Comparison of ENCODE assay signal across 9 cellular contexts in genomic region chr12:110284597-110284996, GRCh38. TPM values are rescaled to one million over a fixed set of nuclear protein-coding genes. Genes with fewer than 3 reads are reported as not detected.
DNase-seq lines count a peak whose midpoint lies in the region; ATAC-seq and TF ChIP-seq lines count a peak whose summit lies in the region.
"Had no signal": no experiment of that assay in that cellular context is flagged by ENCODE, and none has a peak within 500 bp of the region (broad histone marks: within the 10 kb centered on the region; RNA-seq: fewer than 3 reads in every experiment).

No MANE protein-coding gene starts in this region.

- no peak for TF ChIP-seq CTCF in hepatocyte (IDR thresholded peaks at IDR 0.05; ENCODE audit: poor library complexity)
- TF ChIP-seq CTCF in transverse colon (IDR thresholded peaks at IDR 0.05), result no peak

- H3K4me3 Mint-ChIP-seq in activated naive CD4-positive, alpha-beta T cell treated with anti-CD3 and anti-CD28 coated beads, Interleukin-2, amount 50 U/mL, for 24 hours, result peak overlapping the region; percentile 98
- peak overlapping the region; percentile 90 for H3K4me3 Mint-ChIP-seq in activated T-helper 1 cell treated with anti-CD3 and anti-CD28 coated beads, Interleukin-12 subunit alpha, Interleukin-12 subunit beta, Interleukin-2, Interleukin-4 antibody, amounts not matched to agents 30 ng/mL and 10 ng/mL and 1 ng/mL, durations not matched to agents 14 hours and 24 hours and 36 hours

- H3K27ac Mint-ChIP-seq in activated naive CD4-positive, alpha-beta T cell treated with anti-CD3 and anti-CD28 coated beads, Interleukin-2, amount 50 U/mL, for 24 hours, result peak overlapping the region; percentile 43
- H3K27ac Mint-ChIP-seq in activated T-helper 1 cell treated with anti-CD3 and anti-CD28 coated beads, Interleukin-12 subunit alpha, Interleukin-12 subunit beta, Interleukin-2, Interleukin-4 antibody, amounts not matched to agents 30 ng/mL and 10 ng/mL and 1 ng/mL, durations not matched to agents 14 hours and 24 hours and 36 hours, result no peak overlapping the region

- in situ Hi-C loops in transverse colon (cut with MboI; ENCODE audit: low pct_ligation_motif_present in 1 of 4, low pct_unique_long_range_greater_than_20kb in 1 of 4, low sequenced_read_pairs in 3 of 4), result no loop called here

- H3K4me3 ChIP-seq in hepatocyte, result peak overlapping the region; percentile 99
- H3K4me3 ChIP-seq in transverse colon, result peak overlapping the region in 3 of 4 donors; percentile 2 to 99 (median 92)

- H3K4me1 ChIP-seq in hepatocyte (ENCODE audit: insufficient read depth) (peaks cover 34% of the 10 kb centered on the region), transverse colon (peaks cover 18 to 79% (median 54%) of the 10 kb centered on the region in 4 donors)

- peaks cover 64% of the 10 kb centered on the region for H3K4me1 Mint-ChIP-seq in activated naive CD4-positive, alpha-beta T cell treated with anti-CD3 and anti-CD28 coated beads, Interleukin-2, amount 50 U/mL, for 24 hours
- peaks cover 62% of the 10 kb centered on the region for H3K4me1 Mint-ChIP-seq in activated T-helper 1 cell treated with anti-CD3 and anti-CD28 coated beads, Interleukin-12 subunit alpha, Interleukin-12 subunit beta, Interleukin-2, Interleukin-4 antibody, amounts not matched to agents 30 ng/mL and 10 ng/mL and 1 ng/mL, durations not matched to agents 14 hours and 24 hours and 36 hours (ENCODE audit: low read depth)

- H3K27me3 ChIP-seq in hepatocyte (no peaks in the 10 kb centered on the region), transverse colon (no peaks in the 10 kb centered on the region)

- H3K36me3 ChIP-seq in hepatocyte (replicated peaks; ENCODE audit: insufficient read depth, low read depth) (no peaks in the 10 kb centered on the region), transverse colon (peaks cover 0 to 9% (median 2%) of the 10 kb centered on the region in 4 donors)

- peaks cover 15% of the 10 kb centered on the region for H3K36me3 Mint-ChIP-seq in activated naive CD4-positive, alpha-beta T cell treated with anti-CD3 and anti-CD28 coated beads, Interleukin-2, amount 50 U/mL, for 24 hours
- H3K36me3 Mint-ChIP-seq in activated T-helper 1 cell treated with anti-CD3 and anti-CD28 coated beads, Interleukin-12 subunit alpha, Interleukin-12 subunit beta, Interleukin-2, Interleukin-4 antibody, amounts not matched to agents 30 ng/mL and 10 ng/mL and 1 ng/mL, durations not matched to agents 14 hours and 24 hours and 36 hours (ENCODE audit: low read depth), result peaks cover 47% of the 10 kb centered on the region

- no peak for DNase-seq in activated naive CD4-positive, alpha-beta T cell (lab: John Stamatoyannopoulos, UW)
- no peak for DNase-seq in activated T-helper 1 cell treated with anti-CD3 and anti-CD28 coated beads, Interleukin-12 subunit alpha, Interleukin-12 subunit beta, Interleukin-2, Interleukin-4 antibody, amounts not matched to agents 30 ng/mL and 10 ng/mL and 1 ng/mL, durations not matched to agents 14 hours and 24 hours and 36 hours (ENCODE audit: low spot score)
- no peak for DNase-seq in hepatocyte (ENCODE audit: low spot score)
- no peak for DNase-seq in transverse colon
- no peak for DNase-seq in NCI-H1436 treated with DMSO at 0.1 percent for 48 hours (lab: John Stamatoyannopoulos, UW)
- DNase-seq in activated CD4-positive, alpha-beta T cell treated with anti-CD3 and anti-CD28 coated beads, Interleukin-2, amount 50 U/mL, for 4 hours, result no peak
- DNase-seq: activated CD4-positive, CD25-positive, alpha-beta regulatory T cell had no signal

- intact Hi-C loops in activated T-helper 1 cell treated with anti-CD3 and anti-CD28 coated beads, Interleukin-12 subunit alpha, Interleukin-12 subunit beta, Interleukin-2, Interleukin-4 antibody, amounts not matched to agents 30 ng/mL and 10 ng/mL and 1 ng/mL, durations not matched to agents 14 hours and 24 hours and 36 hours (cut with micrococcal nuclease), result loop anchor here (5.0 to 10.0 kb wide), 7 partner anchors 63 to 1132 kb away; partner anchors contain the start of genes ANKRD13A, C12orf76, GIT2 and GLTP
- intact Hi-C loops in transverse colon (cut with DNase I; ENCODE audit: low total_unique reads), result no loop called here

- no peak for ATAC-seq in GM21619 (IDR thresholded peaks at IDR 0.05; ENCODE audit: unreplicated experiment)

- H3K27ac ChIP-seq in hepatocyte (no peak overlapping the region), transverse colon (peak overlapping the region in 3 of 4 donors; percentile 7 to 100 (median 100))

- H3K4me2 ChIP-seq in hepatocyte, result peak overlapping the region; percentile 90

- peaks cover 81% of the 10 kb centered on the region for H3K79me2 ChIP-seq in hepatocyte

- H4K20me1 ChIP-seq in hepatocyte (ENCODE audit: insufficient read depth, poor library complexity, severe bottlenecking), result peaks cover 78% of the 10 kb centered on the region

- no peak overlapping the region for H2AFZ ChIP-seq in hepatocyte

- TF ChIP-seq EP300 in transverse colon (IDR thresholded peaks at IDR 0.05; ENCODE audit: low read depth), result no peak

- H3K9me2 ChIP-seq in hepatocyte (replicated peaks; ENCODE audit: insufficient read depth), result no peaks in the 10 kb centered on the region

- no peaks in the 10 kb centered on the region for H3K9me3 Mint-ChIP-seq in activated naive CD4-positive, alpha-beta T cell treated with anti-CD3 and anti-CD28 coated beads, Interleukin-2, amount 50 U/mL, for 24 hours
- no peaks in the 10 kb centered on the region for H3K9me3 Mint-ChIP-seq in activated T-helper 1 cell treated with anti-CD3 and anti-CD28 coated beads, Interleukin-12 subunit alpha, Interleukin-12 subunit beta, Interleukin-2, Interleukin-4 antibody, amounts not matched to agents 30 ng/mL and 10 ng/mL and 1 ng/mL, durations not matched to agents 14 hours and 24 hours and 36 hours

- H3K9me3 ChIP-seq in hepatocyte (ENCODE audit: low read depth) (no peaks in the 10 kb centered on the region), transverse colon (no peaks in the 10 kb centered on the region)

- no peak for TF ChIP-seq POLR2A in transverse colon (IDR thresholded peaks at IDR 0.05)

- no peaks in the 10 kb centered on the region for H3K27me3 Mint-ChIP-seq in activated naive CD4-positive, alpha-beta T cell treated with anti-CD3 and anti-CD28 coated beads, Interleukin-2, amount 50 U/mL, for 24 hours
- H3K27me3 Mint-ChIP-seq in activated T-helper 1 cell treated with anti-CD3 and anti-CD28 coated beads, Interleukin-12 subunit alpha, Interleukin-12 subunit beta, Interleukin-2, Interleukin-4 antibody, amounts not matched to agents 30 ng/mL and 10 ng/mL and 1 ng/mL, durations not matched to agents 14 hours and 24 hours and 36 hours (ENCODE audit: insufficient read depth), result no peaks in the 10 kb centered on the region

RNA-seq across cellular contexts. Expression of gene ATP2A2, which starts 3.5 kb away (rescaled TPM):
- total RNA-seq in activated T-helper 1 cell treated with anti-CD3 and anti-CD28 coated beads, Interleukin-12 subunit alpha, Interleukin-12 subunit beta, Interleukin-2, Interleukin-4 antibody, amounts not matched to agents 30 ng/mL and 10 ng/mL and 1 ng/mL, durations not matched to agents 14 hours and 24 hours and 36 hours, result 208 and 211 TPM in 2 replicates
- total RNA-seq in hepatocyte (97.9 and 126 TPM in 2 replicates), transverse colon (100 to 1,000 TPM; 128 to 185 (median 178) TPM)
- polyA plus RNA-seq in hepatocyte, result 60.2 and 68.2 TPM in 2 replicates
